Comparison of ENCODE assay signal across 9 cellular contexts in genomic region chr15:92907880-92908279, GRCh38. TPM values are rescaled to one million over a fixed set of nuclear protein-coding genes. Genes with fewer than 3 reads are reported as not detected.
DNase-seq lines count a peak whose midpoint lies in the region; ATAC-seq and TF ChIP-seq lines count a peak whose summit lies in the region.
"Had no signal": no experiment of that assay in that cellular context is flagged by ENCODE, and none has a peak within 500 bp of the region (broad histone marks: within the 10 kb centered on the region; RNA-seq: fewer than 3 reads in every experiment).

No MANE protein-coding gene starts in this region.

- ATAC-seq in CD4-positive, CD25-positive, alpha-beta regulatory T cell (ENCODE audit: low read depth in 2 of 2), result no peak
- ATAC-seq in stimulated activated memory B cell treated with anti-CD40 and anti-IgM and Interleukin-4, amounts not matched to agents 10 μg/mL and 1 μg/mL and 100 μg/mL, for 72 hours, result no peak

- peaks cover 94% of the 10 kb centered on the region for H3K79me2 ChIP-seq in hepatocyte

- H3K27ac ChIP-seq in CD4-positive, CD25-positive, alpha-beta regulatory T cell (ENCODE audit: insufficient read depth, low read length, poor library complexity, severe bottlenecking), result peak overlapping the region; percentile 99
- H3K27ac ChIP-seq in hepatocyte, result peak overlapping the region; percentile 94

- H3K9me3 ChIP-seq in CD4-positive, CD25-positive, alpha-beta regulatory T cell (ENCODE audit: control insufficient read depth in 2 of 2, low read length in 2 of 2), result no peaks in the 10 kb centered on the region
- H3K9me3 ChIP-seq in hepatocyte (ENCODE audit: low read depth), result no peaks in the 10 kb centered on the region

- H3K36me3 Mint-ChIP-seq in CD4-positive, CD25-positive, alpha-beta regulatory T cell, result peaks cover 39% of the 10 kb centered on the region
- peaks cover 66% of the 10 kb centered on the region for H3K36me3 Mint-ChIP-seq in activated naive CD8-positive, alpha-beta T cell treated with anti-CD3 and anti-CD28 coated beads for 36 hours
- peaks cover 53% of the 10 kb centered on the region for H3K36me3 Mint-ChIP-seq in stimulated activated memory B cell treated with anti-CD40 and anti-IgM and Interleukin-4, amounts not matched to agents 10 μg/mL and 1 μg/mL and 100 μg/mL, for 72 hours

- no peaks in the 10 kb centered on the region for H3K27me3 ChIP-seq in CD4-positive, CD25-positive, alpha-beta regulatory T cell (ENCODE audit: control insufficient read depth, insufficient read depth, low read length)
- no peaks in the 10 kb centered on the region for H3K27me3 ChIP-seq in hepatocyte

- peak overlapping the region; percentile 84 for H3K4me2 ChIP-seq in hepatocyte
- H3K4me2 ChIP-seq: KMS-11 had no signal

- peaks cover 90% of the 10 kb centered on the region for H3K4me1 ChIP-seq in CD4-positive, CD25-positive, alpha-beta regulatory T cell (ENCODE audit: control insufficient read depth, insufficient read depth, low read length, poor library complexity, severe bottlenecking)
- H3K4me1 ChIP-seq in hepatocyte (ENCODE audit: insufficient read depth), result peaks cover 58% of the 10 kb centered on the region

- peaks cover 11% of the 10 kb centered on the region for H3K36me3 ChIP-seq in CD4-positive, CD25-positive, alpha-beta regulatory T cell (ENCODE audit: control insufficient read depth, insufficient read depth, low read length)
- H3K36me3 ChIP-seq in hepatocyte (replicated peaks; ENCODE audit: insufficient read depth, low read depth), result no peaks in the 10 kb centered on the region

- TF ChIP-seq CTCF in hepatocyte (IDR thresholded peaks at IDR 0.05; ENCODE audit: poor library complexity), result no peak

- no peaks in the 10 kb centered on the region for H3K9me2 ChIP-seq in hepatocyte (replicated peaks; ENCODE audit: insufficient read depth)

- peak overlapping the region; percentile 95 for H3K4me3 ChIP-seq in CD4-positive, CD25-positive, alpha-beta regulatory T cell (ENCODE audit: low read depth, low read length)
- H3K4me3 ChIP-seq in hepatocyte, result no peak overlapping the region

- peaks cover 10% of the 10 kb centered on the region for H3K27me3 Mint-ChIP-seq in CD4-positive, CD25-positive, alpha-beta regulatory T cell
- H3K27me3 Mint-ChIP-seq in activated naive CD8-positive, alpha-beta T cell treated with anti-CD3 and anti-CD28 coated beads for 36 hours, result peaks cover 3% of the 10 kb centered on the region
- no peaks in the 10 kb centered on the region for H3K27me3 Mint-ChIP-seq in stimulated activated memory B cell treated with anti-CD40 and anti-IgM and Interleukin-4, amounts not matched to agents 10 μg/mL and 1 μg/mL and 100 μg/mL, for 72 hours

- peak overlapping the region; percentile 96 to 100 (median 99) for H3K4me3 Mint-ChIP-seq in CD4-positive, CD25-positive, alpha-beta regulatory T cell
- H3K4me3 Mint-ChIP-seq in activated naive CD8-positive, alpha-beta T cell treated with anti-CD3 and anti-CD28 coated beads for 36 hours, result peak overlapping the region; percentile 96
- H3K4me3 Mint-ChIP-seq in stimulated activated memory B cell treated with anti-CD40 and anti-IgM and Interleukin-4, amounts not matched to agents 10 μg/mL and 1 μg/mL and 100 μg/mL, for 72 hours, result peak overlapping the region; percentile 68

- H2AFZ ChIP-seq in hepatocyte, result no peak overlapping the region

- no peaks in the 10 kb centered on the region for H3K9me3 Mint-ChIP-seq in CD4-positive, CD25-positive, alpha-beta regulatory T cell
- H3K9me3 Mint-ChIP-seq in activated naive CD8-positive, alpha-beta T cell treated with anti-CD3 and anti-CD28 coated beads for 36 hours, result no peaks in the 10 kb centered on the region
- H3K9me3 Mint-ChIP-seq in stimulated activated memory B cell treated with anti-CD40 and anti-IgM and Interleukin-4, amounts not matched to agents 10 μg/mL and 1 μg/mL and 100 μg/mL, for 72 hours, result no peaks in the 10 kb centered on the region

- peaks cover 49% of the 10 kb centered on the region for H4K20me1 ChIP-seq in hepatocyte (ENCODE audit: insufficient read depth, poor library complexity, severe bottlenecking)

- H3K4me1 Mint-ChIP-seq in CD4-positive, CD25-positive, alpha-beta regulatory T cell, result peaks cover 48 to 91% (median 73%) of the 10 kb centered on the region in 4 donors
- H3K4me1 Mint-ChIP-seq in activated naive CD8-positive, alpha-beta T cell treated with anti-CD3 and anti-CD28 coated beads for 36 hours, result peaks cover 83% of the 10 kb centered on the region
- peaks cover 92% of the 10 kb centered on the region for H3K4me1 Mint-ChIP-seq in stimulated activated memory B cell treated with anti-CD40 and anti-IgM and Interleukin-4, amounts not matched to agents 10 μg/mL and 1 μg/mL and 100 μg/mL, for 72 hours

- DNase-seq in CD4-positive, CD25-positive, alpha-beta regulatory T cell, result no peak
- DNase-seq in LHCN-M2 (ENCODE audit: low read depth), result peak; percentile 91
- no peak for DNase-seq in activated naive CD8-positive, alpha-beta T cell treated with anti-CD3 and anti-CD28 coated beads for 36 hours
- peak; percentile 78 for DNase-seq in hepatocyte (ENCODE audit: low spot score)
- no peak for DNase-seq in HPDE6-E6E7 (ENCODE audit: extremely low spot score)
- no peak for DNase-seq in GDM1 (lab: John Stamatoyannopoulos, UW)
- DNase-seq in NCI-H510A treated with DMSO at 0.1 percent for 48 hours (lab: John Stamatoyannopoulos, UW), result no peak

- H3K27ac Mint-ChIP-seq in CD4-positive, CD25-positive, alpha-beta regulatory T cell, result peak overlapping the region; percentile 94 to 100 (median 99)
- H3K27ac Mint-ChIP-seq in activated naive CD8-positive, alpha-beta T cell treated with anti-CD3 and anti-CD28 coated beads for 36 hours, result peak overlapping the region; percentile 100
- H3K27ac Mint-ChIP-seq in stimulated activated memory B cell treated with anti-CD40 and anti-IgM and Interleukin-4, amounts not matched to agents 10 μg/mL and 1 μg/mL and 100 μg/mL, for 72 hours, result peak overlapping the region; percentile 72

- 16% methylated on average over 2 of the region's 2 CpGs for WGBS in hepatocyte (ENCODE audit: low lambda C conversion rate, missing lambda C conversion rate)

RNA-seq across cellular contexts. Expression of gene CHD2, which starts 7.8 kb away (rescaled TPM):
- total RNA-seq in CD4-positive, CD25-positive, alpha-beta regulatory T cell, result 579 TPM
- 10 to 100 TPM; 44.3 to 52.1 (median 48.6) TPM for polyA plus RNA-seq in CD4-positive, CD25-positive, alpha-beta regulatory T cell
- total RNA-seq in LHCN-M2 (2014; rRNA removed) (28.6 and 36.0 TPM in 2 replicates), hepatocyte (101 and 133 TPM in 2 replicates)
- polyA plus RNA-seq in LHCN-M2 (2012), result 15.4 TPM
- total RNA-seq in activated naive CD8-positive, alpha-beta T cell treated with anti-CD3 and anti-CD28 coated beads for 36 hours, result 10 to 100 TPM; 92.8 to 95.7 TPM
- polyA plus RNA-seq in hepatocyte, result 49.3 and 68.3 TPM in 2 replicates

Comparison
In these comparisons a context has a peak if more than half of its experiments do, and no peak if none do; other contexts are left out.
1. DNase-seq: peak in LHCN-M2 (single experiment) and hepatocyte (single experiment); none in CD4-positive, CD25-positive, alpha-beta regulatory T cell (0 of 3), activated naive CD8-positive, alpha-beta T cell treated with anti-CD3 and anti-CD28 coated beads for 36 hours (single experiment), HPDE6-E6E7 (single experiment), GDM1 (single experiment) and NCI-H510A treated with DMSO at 0.1 percent for 48 hours (single experiment).
2. Peak in every context shown above with its lines, with median percentiles within 50 percentile points of each other: H3K27ac Mint-ChIP-seq and H3K4me3 Mint-ChIP-seq.